ENCODE assay signal across 9 cellular contexts in the genomic region with DNA sequence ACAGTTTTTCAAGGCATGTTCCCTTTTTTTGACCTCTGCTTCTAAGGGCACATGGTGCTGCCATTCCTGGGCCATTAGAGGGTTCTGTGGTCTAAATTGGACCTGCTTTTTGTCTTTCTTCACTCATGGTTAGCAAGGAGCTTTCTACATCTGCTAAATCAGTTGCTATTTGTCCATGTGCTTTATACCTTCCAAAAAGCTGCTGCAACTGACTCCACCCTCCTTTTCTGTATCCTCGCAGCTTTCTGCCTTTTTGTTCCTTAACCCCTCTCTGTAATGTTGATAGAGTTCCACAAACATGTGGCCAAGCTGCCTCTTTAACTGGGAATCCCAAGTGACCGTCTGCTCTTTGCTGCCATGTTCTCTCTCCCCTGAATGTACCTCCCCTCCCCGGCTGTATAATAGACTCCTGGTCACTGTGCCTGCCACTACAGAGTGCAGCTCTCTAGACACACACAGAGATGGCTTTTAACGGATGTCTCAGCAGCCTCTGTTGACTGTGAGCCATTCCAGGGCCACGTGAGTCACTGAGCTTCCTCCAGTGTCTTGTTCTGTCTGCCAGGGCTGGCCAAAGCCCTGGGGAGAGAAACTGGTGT. TPM values are rescaled to one million over a fixed set of nuclear protein-coding genes. Genes with fewer than 3 reads are reported as not detected.
A peak's percentile ranks its signal among the peaks of the same experiment; 100 is the strongest.
DNase-seq lines count a peak whose midpoint lies in the region; ATAC-seq, FAIRE-seq and TF ChIP-seq lines count a peak whose summit lies in the region.
"Had no signal": no experiment of that assay in that cellular context is flagged by ENCODE, and none has a peak within 500 bp of the region (broad histone marks: within the 10 kb centered on the region; RNA-seq: fewer than 3 reads in every experiment).

No MANE protein-coding gene starts in this region.

- no peaks in the 10 kb centered on the region for H3K9me1 ChIP-seq in endothelial cell of umbilical vein (replicated peaks; ENCODE audit: control insufficient read depth, extremely low read depth, insufficient read depth, low read length)

- H3K27me3 ChIP-seq in endothelial cell of umbilical vein (ENCODE audit: control insufficient read depth in 2 of 2, insufficient read depth in 2 of 2, low read length in 2 of 2) = no peaks in the 10 kb centered on the region

- peak; percentile 70 for FAIRE-seq in endothelial cell of umbilical vein (lab: Jason Lieb, UNC)

- intact Hi-C loops in Right ventricle myocardium inferior (cut with DNase I) = loop anchor here (5.0 kb wide), 2 partner anchors 43 to 137 kb away; no protein-coding TSS in a partner anchor
- intact Hi-C loops in cardiac septum (cut with DNase I) = no loop called here
- intact Hi-C loops in endothelial cell of umbilical vein (cut with micrococcal nuclease) = loop anchor here (2.0 to 5.0 kb wide), 3 partner anchors 46 to 136 kb away; no protein-coding TSS in a partner anchor

- H3K9me3 ChIP-seq in endothelial cell of umbilical vein (replicated peaks; ENCODE audit: control insufficient read depth, insufficient read depth, low read length) = no peaks in the 10 kb centered on the region

- H2AFZ ChIP-seq in endothelial cell of umbilical vein (ENCODE audit: low read depth, low read length) = peak overlapping the region; percentile 80

- BruUV-seq in endothelial cell of umbilical vein (replicated peaks; lab: Mats Ljungman, UMichigan) = no TSS peak

- CTCF ChIA-PET in endothelial cell of umbilical vein (lab: Charles Lee) = interaction anchor here (1.2 to 1.8 kb wide), 7 partner anchors 9 to 104 kb away, joined by 3 to 9 read pairs (median 5); no protein-coding TSS in a partner anchor

- POLR2A ChIA-PET in endothelial cell of umbilical vein (lab: Charles Lee) = no interaction called here

- no peaks in the 10 kb centered on the region for H3K79me2 ChIP-seq in endothelial cell of umbilical vein (ENCODE audit: control insufficient read depth, insufficient read depth, low read length)

- ATAC-seq in Right ventricle myocardium inferior (peak; percentile 63), GM18870 (IDR thresholded peaks at IDR 0.05; ENCODE audit: unreplicated experiment) (no peak)

- dilution Hi-C loops in endothelial cell of umbilical vein (cut with MboI; ENCODE audit: extremely low pct_ligation_motif_present, low sequenced_read_pairs) = no loop called here

- no peak overlapping the region for H3K4me3 ChIP-seq in endothelial cell of umbilical vein (replicated peaks in 1 of 3; ENCODE audit: insufficient read depth in 1 of 3, low read depth in 1 of 3, low read length in 3 of 3)

- peak overlapping the region; percentile 27 for H3K4me2 ChIP-seq in endothelial cell of umbilical vein (ENCODE audit: insufficient read depth, low read length)

- DNase-seq in Right ventricle myocardium inferior (ENCODE audit: missing footprints) = no peak
- no peak for DNase-seq in cardiac septum (ENCODE audit: low spot score)
- DNase-seq in endothelial cell of umbilical vein (ENCODE audit: low read depth, low spot score) = peak; percentile 5
- peak; percentile 8 to 64 for DNase-seq in lung microvascular endothelial cell (ENCODE audit: low read depth in 2 of 2)
- no peak for DNase-seq in activated CD4-positive, alpha-beta T cell treated with anti-CD3 and anti-CD28 coated beads for 1 hour
- DNase-seq in cerebellar nuclear complex (lab: John Stamatoyannopoulos, UW) = no peak
- DNase-seq in DMS79 treated with DMSO at 0.1 percent for 48 hours (lab: John Stamatoyannopoulos, UW) = no peak
- DNase-seq: WERI-Rb-1 had no signal

- peak overlapping the region; percentile 9 for H3K27ac ChIP-seq in endothelial cell of umbilical vein (ENCODE audit: insufficient read depth, low read depth, low read length)
- H3K27ac ChIP-seq: WERI-Rb-1 had no signal

- peaks cover 16% of the 10 kb centered on the region for H3K4me1 ChIP-seq in endothelial cell of umbilical vein (ENCODE audit: control insufficient read depth, extremely low read depth, insufficient read depth, low read length)

- H3K9ac ChIP-seq in endothelial cell of umbilical vein (replicated peaks; ENCODE audit: extremely low read depth, insufficient read depth, low read length) = no peak overlapping the region

- TF ChIP-seq CTCF in endothelial cell of umbilical vein (IDR thresholded peaks at IDR 0.05; ENCODE audit: extremely low read depth in 1 of 2, insufficient read depth in 1 of 2, low read depth in 1 of 2, low read length in 2 of 2) = no peak

- no peaks in the 10 kb centered on the region for H4K20me1 ChIP-seq in endothelial cell of umbilical vein (replicated peaks; ENCODE audit: control insufficient read depth, extremely low read depth, insufficient read depth, low read length)

- no peak for TF ChIP-seq POLR2A in endothelial cell of umbilical vein (IDR thresholded peaks at IDR 0.05; ENCODE audit: low read depth, low read length)

- H3K36me3 ChIP-seq in endothelial cell of umbilical vein (ENCODE audit: control insufficient read depth in 2 of 2, extremely low read depth in 1 of 2, insufficient read depth in 2 of 2, low read length in 2 of 2) = no peaks in the 10 kb centered on the region
- H3K36me3 ChIP-seq: WERI-Rb-1 had no signal

TF ChIP-seq in endothelial cell of umbilical vein, 7 proteins besides CTCF, POLR2A, EP300 and RAD21:
- TF ChIP-seq POLR2AphosphoS5 (IDR thresholded peaks at IDR 0.05; ENCODE audit: insufficient read depth, low read depth, low read length) (no peak), EZH2 (IDR thresholded peaks at IDR 0.05; ENCODE audit: borderline replicate concordance, low read depth, low read length, severe bottlenecking) (no peak), FOS (IDR thresholded peaks at IDR 0.05; ENCODE audit: borderline replicate concordance, insufficient read depth, low read length) (peak; percentile 11)

RNA-seq across cellular contexts. Expression of a gene that starts 57.4 kb away (rescaled TPM):
- total RNA-seq in Right ventricle myocardium inferior (0.51 TPM), cardiac septum (0.86 TPM), endothelial cell of umbilical vein (not detected in 2 replicates), lung microvascular endothelial cell (not detected in 2 replicates)
- polyA plus RNA-seq in endothelial cell of umbilical vein = 0.28 and 0.75 TPM in 2 replicates
- polyA plus RNA-seq in endothelial cell of umbilical vein (2011; cell fraction: cytosol; rRNA removed) = not detected in 2 replicates
- polyA plus RNA-seq in endothelial cell of umbilical vein (2011; cell fraction: nucleus; rRNA removed) = 0.80 and 1.6 TPM in 2 replicates
- not detected in 2 replicates for polyA plus RNA-seq in endothelial cell of umbilical vein (2012)
- 0.53 TPM in 1 of 2 replicates, not detected in the other for polyA minus RNA-seq in endothelial cell of umbilical vein
- polyA minus RNA-seq in endothelial cell of umbilical vein (2011; cell fraction: cytosol; rRNA and poly(A)+ RNA removed) = not detected
- polyA minus RNA-seq in endothelial cell of umbilical vein (2011; cell fraction: nucleus; rRNA and poly(A)+ RNA removed) = 0.96 TPM in 1 of 2 replicates, not detected in the other

Comparison
In these comparisons a context has a peak if more than half of its experiments do, and no peak if none do; other contexts are left out.
1. DNase-seq: peak in endothelial cell of umbilical vein (single experiment) and lung microvascular endothelial cell (2 of 2); none in Right ventricle myocardium inferior (single experiment), cardiac septum (single experiment), activated CD4-positive, alpha-beta T cell treated with anti-CD3 and anti-CD28 coated beads for 1 hour (single experiment), cerebellar nuclear complex (0 of 2) and DMS79 treated with DMSO at 0.1 percent for 48 hours (single experiment).